Comparison of ENCODE assay signal across 9 cellular contexts in the genomic region with DNA sequence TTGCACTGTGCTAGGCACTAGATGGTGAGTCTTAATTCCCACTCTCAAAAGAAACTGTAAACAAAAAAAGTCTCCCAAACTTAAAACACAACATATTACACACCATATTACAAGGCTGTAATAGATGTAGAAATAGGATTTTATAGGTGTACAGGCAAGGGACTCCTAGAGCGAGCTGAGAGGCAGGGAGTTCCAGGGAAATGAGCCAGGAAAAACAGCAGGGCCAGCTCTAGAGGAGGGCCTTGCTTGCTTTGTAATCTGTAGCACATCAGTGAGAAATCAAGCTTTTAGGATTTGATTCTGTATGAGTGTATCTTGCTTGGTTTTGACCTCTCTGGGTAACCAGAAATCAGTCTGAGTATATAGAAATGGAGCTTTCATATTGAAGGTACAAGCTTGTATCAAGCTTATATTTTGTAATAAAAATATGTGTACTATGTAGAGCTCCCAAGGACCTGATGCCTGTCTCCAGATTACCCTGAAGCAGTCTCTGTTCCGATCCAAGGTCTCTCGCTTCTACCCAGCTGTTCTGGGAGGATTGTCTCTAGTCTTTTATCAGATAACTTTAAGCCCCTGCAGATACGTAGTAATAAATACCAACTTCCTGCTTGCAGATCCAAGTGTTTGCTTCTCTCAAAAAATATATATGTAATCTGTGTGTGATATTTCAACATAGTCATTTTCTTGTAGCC.
DNase-seq lines count a peak whose midpoint lies in the region; ATAC-seq and TF ChIP-seq lines count a peak whose summit lies in the region.
"Had no signal": no experiment of that assay in that cellular context is flagged by ENCODE, and none has a peak within 500 bp of the region (broad histone marks: within the 10 kb centered on the region; RNA-seq: fewer than 3 reads in every experiment).

No MANE protein-coding gene starts in this region.

- H4K20me1 ChIP-seq in osteoblast (ENCODE audit: insufficient read depth, low read length), result peaks cover 51% of the 10 kb centered on the region

- 38 to 48% methylated on average over 4 of the region's 4 CpGs for WGBS in tibial nerve, 2 donors

- no peak for TF ChIP-seq POLR2A in tibial nerve (IDR thresholded peaks at IDR 0.05)

- no peak for ATAC-seq in GM21447 (IDR thresholded peaks at IDR 0.05; ENCODE audit: unreplicated experiment)

- TF ChIP-seq CTCF in osteoblast (IDR thresholded peaks at IDR 0.05; ENCODE audit: extremely low read depth, low read depth, low read length) (no peak), tibial nerve (IDR thresholded peaks at IDR 0.05) (no peak)

- TF ChIP-seq EP300 in tibial nerve (IDR thresholded peaks at IDR 0.05), result no peak

- H2AFZ ChIP-seq in osteoblast (ENCODE audit: low read length), result no peak overlapping the region

- H3K4me3 ChIP-seq in osteoblast (ENCODE audit: insufficient read depth, low read length) (no peak overlapping the region), tibial nerve (no peak overlapping the region)

- H3K4me1 ChIP-seq in osteoblast (ENCODE audit: insufficient read depth, low read length) (peaks cover 66% of the 10 kb centered on the region), tibial nerve (peaks cover 0 to 29% (median 19%) of the 10 kb centered on the region in 4 donors)

- peaks cover under 1% of the 10 kb centered on the region for H3K36me3 ChIP-seq in osteoblast (ENCODE audit: insufficient read depth, low read length)
- H3K36me3 ChIP-seq in tibial nerve, result no peaks in the 10 kb centered on the region

- H3K27me3 ChIP-seq in osteoblast (ENCODE audit: insufficient read depth, low read length) (no peaks in the 10 kb centered on the region), tibial nerve (no peaks in the 10 kb centered on the region)

- H3K79me2 ChIP-seq in osteoblast (ENCODE audit: insufficient read depth, low read length), result peaks cover 93% of the 10 kb centered on the region

- H3K27ac ChIP-seq in osteoblast (ENCODE audit: low read depth, low read length) (peak overlapping the region; percentile 79), tibial nerve (peak overlapping the region in 2 of 4 donors; percentile 23 to 38)

- H3K4me2 ChIP-seq in osteoblast (ENCODE audit: insufficient read depth, low read length), result peak overlapping the region; percentile 6

- DNase-seq in ELR (ENCODE audit: low read depth) (peak; percentile 48), RPMI7951 (ENCODE audit: low read depth) (peak; percentile 70), fibroblast of the conjunctiva (ENCODE audit: low read depth) (peak; percentile 62), osteoblast (ENCODE audit: insufficient read length, low spot score, missing footprints) (peak; percentile 55), NCI-H1930 (lab: John Stamatoyannopoulos, UW) (no peak), tibial nerve (ENCODE audit: low spot score in 2 of 2) (no peak)
- DNase-seq in activated CD4-positive, alpha-beta T cell treated with anti-CD3 and anti-CD28 coated beads, Interleukin-2, amount 50 U/mL, for 1 hour, result no peak
- DNase-seq: NCI-H1105 treated with DMSO at 0.1 percent for 48 hours had no signal

- H3K9me3 ChIP-seq in osteoblast (ENCODE audit: low read depth, low read length), result no peaks in the 10 kb centered on the region
- no peaks in the 10 kb centered on the region for H3K9me3 ChIP-seq in tibial nerve

Comparison
In these comparisons a context has a peak if more than half of its experiments do, and no peak if none do; other contexts are left out.
1. DNase-seq: peak in ELR (single experiment), RPMI7951 (single experiment), fibroblast of the conjunctiva (single experiment) and osteoblast (single experiment); none in activated CD4-positive, alpha-beta T cell treated with anti-CD3 and anti-CD28 coated beads, Interleukin-2, amount 50 U/mL, for 1 hour (single experiment), NCI-H1930 (0 of 2) and tibial nerve (0 of 2).